Comparison of ENCODE assay signal across 8 cellular contexts in genomic region chr9:129139993-129140396, GRCh38. TPM values are rescaled to one million over a fixed set of nuclear protein-coding genes. Genes with fewer than 3 reads are reported as not detected.
A peak's percentile ranks its signal among the peaks of the same experiment; 100 is the strongest.
DNase-seq lines count a peak whose midpoint lies in the region; ATAC-seq and TF ChIP-seq lines count a peak whose summit lies in the region.

No MANE protein-coding gene starts in this region.

- H3K9ac ChIP-seq in SK-N-MC (ENCODE audit: insufficient read length), result peak overlapping the region; percentile 96

- DNase-seq in DMS79 treated with DMSO at 0.1 percent for 48 hours (lab: John Stamatoyannopoulos, UW) (peak; percentile 96), H4 (ENCODE audit: low spot score) (peak; percentile 99), M059J (ENCODE audit: low read depth) (peak; percentile 100), SK-N-MC (ENCODE audit: low read depth, low spot score) (peak; percentile 99), glomerular visceral epithelial cell (ENCODE audit: extremely low spot score) (peak; percentile 99), omental fat pad (ENCODE audit: low spot score) (peak; percentile 70), thoracic aorta (ENCODE audit: low spot score) (peak; percentile 95)

- peak overlapping the region; percentile 74 for H3K4me3 ChIP-seq in SK-N-MC
- peak overlapping the region; percentile 76 for H3K4me3 ChIP-seq in thoracic aorta

- no peaks in the 10 kb centered on the region for H3K36me3 Mint-ChIP-seq in activated naive CD4-positive, alpha-beta T cell treated with anti-CD3 and anti-CD28 coated beads, Interleukin-2, amount 50 U/mL, for 24 hours

- H3K27ac ChIP-seq in SK-N-MC, result peak overlapping the region; percentile 100
- peak overlapping the region; percentile 100 for H3K27ac ChIP-seq in thoracic aorta

- peaks cover 29% of the 10 kb centered on the region for H3K36me3 ChIP-seq in SK-N-MC (ENCODE audit: insufficient read depth, low read length)
- H3K36me3 ChIP-seq in thoracic aorta, result peaks cover 11% of the 10 kb centered on the region

- peak; percentile 84 for ATAC-seq in omental fat pad (ENCODE audit: low FRiP score)
- ATAC-seq in thoracic aorta (ENCODE audit: insufficient number of reproducible peaks, low FRiP score, low read depth), result peak; percentile 62

- peak overlapping the region; percentile 88 for H3K4me3 Mint-ChIP-seq in activated naive CD4-positive, alpha-beta T cell treated with anti-CD3 and anti-CD28 coated beads, Interleukin-2, amount 50 U/mL, for 24 hours

- no peaks in the 10 kb centered on the region for H3K9me3 Mint-ChIP-seq in activated naive CD4-positive, alpha-beta T cell treated with anti-CD3 and anti-CD28 coated beads, Interleukin-2, amount 50 U/mL, for 24 hours

- peaks cover 57 to 79% of the 10 kb centered on the region in 2 donors for H3K4me1 ChIP-seq in thoracic aorta (ENCODE audit: control insufficient read depth in 1 of 2, low read depth in 2 of 2)

- TF ChIP-seq CTCF in omental fat pad (IDR thresholded peaks at IDR 0.05) (no peak), thoracic aorta (IDR thresholded peaks at IDR 0.05) (no peak)

- H3K27ac Mint-ChIP-seq in activated naive CD4-positive, alpha-beta T cell treated with anti-CD3 and anti-CD28 coated beads, Interleukin-2, amount 50 U/mL, for 24 hours, result peak overlapping the region; percentile 98

- no peaks in the 10 kb centered on the region for H3K27me3 ChIP-seq in thoracic aorta (replicated peaks; ENCODE audit: insufficient read depth)

- peaks cover 40% of the 10 kb centered on the region for H3K4me1 Mint-ChIP-seq in activated naive CD4-positive, alpha-beta T cell treated with anti-CD3 and anti-CD28 coated beads, Interleukin-2, amount 50 U/mL, for 24 hours

- H3K9me3 ChIP-seq in SK-N-MC (ENCODE audit: low read depth, low read length) (no peaks in the 10 kb centered on the region), thoracic aorta (no peaks in the 10 kb centered on the region)

- no peaks in the 10 kb centered on the region for H3K27me3 Mint-ChIP-seq in activated naive CD4-positive, alpha-beta T cell treated with anti-CD3 and anti-CD28 coated beads, Interleukin-2, amount 50 U/mL, for 24 hours

RNA-seq across cellular contexts. Expression of gene PTPA, which starts 28.8 kb away (rescaled TPM):
- 89.0 and 91.8 TPM in 2 replicates for total RNA-seq in H4 (2014; rRNA removed; shearing (Covaris generic))
- 106 and 152 TPM in 2 replicates for total RNA-seq in M059J (2014; rRNA removed; shearing (Covaris generic))
- total RNA-seq in omental fat pad, result 10 to 100 TPM; 37.2 to 49.5 (median 41.8) TPM
- 10 to 100 TPM; 72.2 to 93.3 TPM for total RNA-seq in thoracic aorta

RNA-seq across cellular contexts. Expression of gene CRAT, which starts 29.4 kb away (rescaled TPM):
- total RNA-seq in H4 (2014; rRNA removed; shearing (Covaris generic)), result 14.5 and 21.2 TPM in 2 replicates
- total RNA-seq in M059J (2014; rRNA removed; shearing (Covaris generic)), result 39.3 and 46.0 TPM in 2 replicates
- 100 to 1,000 TPM in 1 of 4 donors, 10 to 100 TPM in 3; 47.3 to 107 (median 59.5) TPM for total RNA-seq in omental fat pad
- 100 to 1,000 TPM in 1 of 2 donors, 10 to 100 TPM in 1; 57.8 to 102 TPM for total RNA-seq in thoracic aorta

RNA-seq across cellular contexts. Expression of gene IER5L, which starts 38.1 kb away (rescaled TPM):
- 12.9 and 24.3 TPM in 2 replicates for total RNA-seq in H4 (2014; rRNA removed; shearing (Covaris generic))
- 43.1 and 75.3 TPM in 2 replicates for total RNA-seq in M059J (2014; rRNA removed; shearing (Covaris generic))
- total RNA-seq in omental fat pad, result 10 to 100 TPM in 3 of 4 donors, 1 to 10 TPM in 1; 9.0 to 23.9 (median 20.2) TPM
- total RNA-seq in thoracic aorta, result 10 to 100 TPM; 65.4 to 81.2 TPM

RNA-seq across cellular contexts. Expression of gene DOLPP1, which starts 59.1 kb away (rescaled TPM):
- total RNA-seq in H4 (2014; rRNA removed; shearing (Covaris generic)), result 17.1 and 17.5 TPM in 2 replicates
- total RNA-seq in M059J (2014; rRNA removed; shearing (Covaris generic)), result 25.7 and 32.4 TPM in 2 replicates
- total RNA-seq in omental fat pad (1 to 10 TPM; 4.8 to 7.2 (median 6.6) TPM), thoracic aorta (1 to 10 TPM; 3.4 to 9.7 TPM)

Comparison
In these comparisons a context has a peak if more than half of its experiments do, and no peak if none do; other contexts are left out.
1. Peak in every context shown above with its lines: DNase-seq, ATAC-seq, H3K4me3 ChIP-seq and H3K27ac ChIP-seq.